ENCODE assay signal across 1 cellular context in genomic region chr14:74945852-74946658, GRCh38.
A peak's percentile ranks its signal among the peaks of the same experiment; 100 is the strongest.
TF ChIP-seq lines count a peak whose summit lies in the region.

No MANE protein-coding gene starts in this region.

TF ChIP-seq in HepG2, 621 proteins besides CTCF, POLR2A, EP300 and RAD21 (continued from another document and continues in another):
- TF ChIP-seq ZNF512 (CRISPR knock-in tag; IDR thresholded peaks at IDR 0.05) (no peak), ETV6 (CRISPR knock-in tag; conservative IDR thresholded peaks at IDR 0.05) (no peak), ZNF687 (CRISPR knock-in tag; IDR thresholded peaks at IDR 0.05) (peak; percentile 74), ZNF781 (CRISPR knock-in tag; IDR thresholded peaks at IDR 0.05; ENCODE audit: borderline replicate concordance, not compliant biosample characterization) (peak; percentile 86), LBX2 (CRISPR knock-in tag; IDR thresholded peaks at IDR 0.05; ENCODE audit: borderline replicate concordance) (0 out of 2 replicates have a peak, but pooled peaks have one; percentile 63), FOXJ3 (CRISPR knock-in tag; IDR thresholded peaks at IDR 0.05; ENCODE audit: borderline replicate concordance) (no peak; the same call in 1 of the 2 replicates), ARID2 (CRISPR knock-in tag; IDR thresholded peaks at IDR 0.05; ENCODE audit: borderline replicate concordance) (no peak), RFX3 (CRISPR knock-in tag; IDR thresholded peaks at IDR 0.05) (no peak), FOXK1 (CRISPR knock-in tag; IDR thresholded peaks at IDR 0.05; ENCODE audit: borderline replicate concordance, low read depth) (no peak; the same call in 1 of the 2 replicates), ZNF646 (CRISPR knock-in tag; IDR thresholded peaks at IDR 0.05) (no peak), KMT2A (CRISPR knock-in tag; IDR thresholded peaks at IDR 0.05) (no peak), ZSCAN22 (CRISPR knock-in tag; IDR thresholded peaks at IDR 0.05) (no peak), ZNF431 (CRISPR knock-in tag; IDR thresholded peaks at IDR 0.05; ENCODE audit: borderline replicate concordance, low read depth) (no peak; the same call in 1 of the 2 replicates), BHLHE40 (IDR thresholded peaks at IDR 0.05; ENCODE audit: low read length) (no peak), SNRNP70 (IDR thresholded peaks at IDR 0.05; ENCODE audit: low read depth, low read length) (no peak), ZNF629 (CRISPR knock-in tag; conservative IDR thresholded peaks at IDR 0.05) (no peak; the same call in 1 of the 2 replicates), TCF7 (IDR thresholded peaks at IDR 0.05; ENCODE audit: low read depth) (0 out of 2 replicates have a peak, but pooled peaks have one; percentile 54)
- TF ChIP-seq, protein P1, sequence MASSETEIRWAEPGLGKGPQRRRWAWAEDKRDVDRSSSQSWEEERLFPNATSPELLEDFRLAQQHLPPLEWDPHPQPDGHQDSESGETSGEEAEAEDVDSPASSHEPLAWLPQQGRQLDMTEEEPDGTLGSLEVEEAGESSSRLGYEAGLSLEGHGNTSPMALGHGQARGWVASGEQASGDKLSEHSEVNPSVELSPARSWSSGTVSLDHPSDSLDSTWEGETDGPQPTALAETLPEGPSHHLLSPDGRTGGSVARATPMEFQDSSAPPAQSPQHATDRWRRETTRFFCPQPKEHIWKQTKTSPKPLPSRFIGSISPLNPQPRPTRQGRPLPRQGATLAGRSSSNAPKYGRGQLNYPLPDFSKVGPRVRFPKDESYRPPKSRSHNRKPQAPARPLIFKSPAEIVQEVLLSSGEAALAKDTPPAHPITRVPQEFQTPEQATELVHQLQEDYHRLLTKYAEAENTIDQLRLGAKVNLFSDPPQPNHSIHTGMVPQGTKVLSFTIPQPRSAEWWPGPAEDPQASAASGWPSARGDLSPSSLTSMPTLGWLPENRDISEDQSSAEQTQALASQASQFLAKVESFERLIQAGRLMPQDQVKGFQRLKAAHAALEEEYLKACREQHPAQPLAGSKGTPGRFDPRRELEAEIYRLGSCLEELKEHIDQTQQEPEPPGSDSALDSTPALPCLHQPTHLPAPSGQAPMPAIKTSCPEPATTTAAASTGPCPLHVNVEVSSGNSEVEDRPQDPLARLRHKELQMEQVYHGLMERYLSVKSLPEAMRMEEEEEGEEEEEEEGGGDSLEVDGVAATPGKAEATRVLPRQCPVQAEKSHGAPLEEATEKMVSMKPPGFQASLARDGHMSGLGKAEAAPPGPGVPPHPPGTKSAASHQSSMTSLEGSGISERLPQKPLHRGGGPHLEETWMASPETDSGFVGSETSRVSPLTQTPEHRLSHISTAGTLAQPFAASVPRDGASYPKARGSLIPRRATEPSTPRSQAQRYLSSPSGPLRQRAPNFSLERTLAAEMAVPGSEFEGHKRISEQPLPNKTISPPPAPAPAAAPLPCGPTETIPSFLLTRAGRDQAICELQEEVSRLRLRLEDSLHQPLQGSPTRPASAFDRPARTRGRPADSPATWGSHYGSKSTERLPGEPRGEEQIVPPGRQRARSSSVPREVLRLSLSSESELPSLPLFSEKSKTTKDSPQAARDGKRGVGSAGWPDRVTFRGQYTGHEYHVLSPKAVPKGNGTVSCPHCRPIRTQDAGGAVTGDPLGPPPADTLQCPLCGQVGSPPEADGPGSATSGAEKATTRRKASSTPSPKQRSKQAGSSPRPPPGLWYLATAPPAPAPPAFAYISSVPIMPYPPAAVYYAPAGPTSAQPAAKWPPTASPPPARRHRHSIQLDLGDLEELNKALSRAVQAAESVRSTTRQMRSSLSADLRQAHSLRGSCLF (CRISPR knock-in tag; IDR thresholded peaks at IDR 0.05; ENCODE audit: borderline replicate concordance): no peak
- TF ChIP-seq, protein P2, sequence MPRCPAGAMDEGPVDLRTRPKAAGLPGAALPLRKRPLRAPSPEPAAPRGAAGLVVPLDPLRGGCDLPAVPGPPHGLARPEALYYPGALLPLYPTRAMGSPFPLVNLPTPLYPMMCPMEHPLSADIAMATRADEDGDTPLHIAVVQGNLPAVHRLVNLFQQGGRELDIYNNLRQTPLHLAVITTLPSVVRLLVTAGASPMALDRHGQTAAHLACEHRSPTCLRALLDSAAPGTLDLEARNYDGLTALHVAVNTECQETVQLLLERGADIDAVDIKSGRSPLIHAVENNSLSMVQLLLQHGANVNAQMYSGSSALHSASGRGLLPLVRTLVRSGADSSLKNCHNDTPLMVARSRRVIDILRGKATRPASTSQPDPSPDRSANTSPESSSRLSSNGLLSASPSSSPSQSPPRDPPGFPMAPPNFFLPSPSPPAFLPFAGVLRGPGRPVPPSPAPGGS (CRISPR knock-in tag; IDR thresholded peaks at IDR 0.05): no peak
- TF ChIP-seq, protein P3, sequence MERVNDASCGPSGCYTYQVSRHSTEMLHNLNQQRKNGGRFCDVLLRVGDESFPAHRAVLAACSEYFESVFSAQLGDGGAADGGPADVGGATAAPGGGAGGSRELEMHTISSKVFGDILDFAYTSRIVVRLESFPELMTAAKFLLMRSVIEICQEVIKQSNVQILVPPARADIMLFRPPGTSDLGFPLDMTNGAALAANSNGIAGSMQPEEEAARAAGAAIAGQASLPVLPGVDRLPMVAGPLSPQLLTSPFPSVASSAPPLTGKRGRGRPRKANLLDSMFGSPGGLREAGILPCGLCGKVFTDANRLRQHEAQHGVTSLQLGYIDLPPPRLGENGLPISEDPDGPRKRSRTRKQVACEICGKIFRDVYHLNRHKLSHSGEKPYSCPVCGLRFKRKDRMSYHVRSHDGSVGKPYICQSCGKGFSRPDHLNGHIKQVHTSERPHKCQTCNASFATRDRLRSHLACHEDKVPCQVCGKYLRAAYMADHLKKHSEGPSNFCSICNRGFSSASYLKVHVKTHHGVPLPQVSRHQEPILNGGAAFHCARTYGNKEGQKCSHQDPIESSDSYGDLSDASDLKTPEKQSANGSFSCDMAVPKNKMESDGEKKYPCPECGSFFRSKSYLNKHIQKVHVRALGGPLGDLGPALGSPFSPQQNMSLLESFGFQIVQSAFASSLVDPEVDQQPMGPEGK (CRISPR knock-in tag; IDR thresholded peaks at IDR 0.05): no peak
- TF ChIP-seq, protein P4, sequence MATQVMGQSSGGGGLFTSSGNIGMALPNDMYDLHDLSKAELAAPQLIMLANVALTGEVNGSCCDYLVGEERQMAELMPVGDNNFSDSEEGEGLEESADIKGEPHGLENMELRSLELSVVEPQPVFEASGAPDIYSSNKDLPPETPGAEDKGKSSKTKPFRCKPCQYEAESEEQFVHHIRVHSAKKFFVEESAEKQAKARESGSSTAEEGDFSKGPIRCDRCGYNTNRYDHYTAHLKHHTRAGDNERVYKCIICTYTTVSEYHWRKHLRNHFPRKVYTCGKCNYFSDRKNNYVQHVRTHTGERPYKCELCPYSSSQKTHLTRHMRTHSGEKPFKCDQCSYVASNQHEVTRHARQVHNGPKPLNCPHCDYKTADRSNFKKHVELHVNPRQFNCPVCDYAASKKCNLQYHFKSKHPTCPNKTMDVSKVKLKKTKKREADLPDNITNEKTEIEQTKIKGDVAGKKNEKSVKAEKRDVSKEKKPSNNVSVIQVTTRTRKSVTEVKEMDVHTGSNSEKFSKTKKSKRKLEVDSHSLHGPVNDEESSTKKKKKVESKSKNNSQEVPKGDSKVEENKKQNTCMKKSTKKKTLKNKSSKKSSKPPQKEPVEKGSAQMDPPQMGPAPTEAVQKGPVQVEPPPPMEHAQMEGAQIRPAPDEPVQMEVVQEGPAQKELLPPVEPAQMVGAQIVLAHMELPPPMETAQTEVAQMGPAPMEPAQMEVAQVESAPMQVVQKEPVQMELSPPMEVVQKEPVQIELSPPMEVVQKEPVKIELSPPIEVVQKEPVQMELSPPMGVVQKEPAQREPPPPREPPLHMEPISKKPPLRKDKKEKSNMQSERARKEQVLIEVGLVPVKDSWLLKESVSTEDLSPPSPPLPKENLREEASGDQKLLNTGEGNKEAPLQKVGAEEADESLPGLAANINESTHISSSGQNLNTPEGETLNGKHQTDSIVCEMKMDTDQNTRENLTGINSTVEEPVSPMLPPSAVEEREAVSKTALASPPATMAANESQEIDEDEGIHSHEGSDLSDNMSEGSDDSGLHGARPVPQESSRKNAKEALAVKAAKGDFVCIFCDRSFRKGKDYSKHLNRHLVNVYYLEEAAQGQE (IDR thresholded peaks at IDR 0.05; ENCODE audit: borderline replicate concordance in 1 of 2, low read depth in 1 of 2, low read length in 2 of 2): no peak
